In genomic region chr15:60905587-60905986, GRCh38 we compare ENCODE assay signal across 11 cellular contexts.
DNase-seq lines count a peak whose midpoint lies in the region; ATAC-seq and TF ChIP-seq lines count a peak whose summit lies in the region.
"Had no signal": no experiment of that assay in that cellular context is flagged by ENCODE, and none has a peak within 500 bp of the region (broad histone marks: within the 10 kb centered on the region; RNA-seq: fewer than 3 reads in every experiment).

No MANE protein-coding gene starts in this region.

- H3K4me2 ChIP-seq in GM23338: 0 out of 2 replicates have a peak overlapping the region, but pooled peaks have one; percentile 40
- H3K4me2 ChIP-seq: KMS-11 had no signal

- peaks cover 31% of the 10 kb centered on the region for H3K4me1 Mint-ChIP-seq in CD8-positive, alpha-beta T cell (ENCODE audit: low read depth)
- H3K4me1 Mint-ChIP-seq in GM23338: peaks cover 36% of the 10 kb centered on the region
- H3K4me1 Mint-ChIP-seq in activated CD4-positive, alpha-beta T cell treated with anti-CD3 and anti-CD28 coated beads, Interleukin-2, amount 10 ng/mL, durations not matched to agents 24 days and 14 days: peaks cover 34% of the 10 kb centered on the region

- POLR2A ChIA-PET in CD8-positive, alpha-beta T cell (lab: Charles Lee): interaction anchor here (1.3 to 2.8 kb wide), 3 partner anchors 10 to 32 kb away, joined by 3 to 12 read pairs (median 3); no protein-coding TSS in a partner anchor

- no peak overlapping the region for H3K27ac Mint-ChIP-seq in CD8-positive, alpha-beta T cell
- H3K27ac Mint-ChIP-seq in GM23338: no peak overlapping the region
- H3K27ac Mint-ChIP-seq in activated CD4-positive, alpha-beta T cell treated with anti-CD3 and anti-CD28 coated beads, Interleukin-2, amount 10 ng/mL, durations not matched to agents 24 days and 14 days: no peak overlapping the region
- H3K27ac Mint-ChIP-seq: nephron progenitor cell had no signal

- H3K27me3 Mint-ChIP-seq in CD8-positive, alpha-beta T cell (ENCODE audit: low read depth): no peaks in the 10 kb centered on the region
- H3K27me3 Mint-ChIP-seq in GM23338 (ENCODE audit: insufficient read depth, low read depth, poor library complexity): peaks cover 5% of the 10 kb centered on the region
- H3K27me3 Mint-ChIP-seq in activated CD4-positive, alpha-beta T cell treated with anti-CD3 and anti-CD28 coated beads, Interleukin-2, amount 10 ng/mL, durations not matched to agents 24 days and 14 days: peaks cover 19% of the 10 kb centered on the region

- no peak overlapping the region for H2AFZ ChIP-seq in GM23338

- H3K9me3 ChIP-seq in CD8-positive, alpha-beta T cell (ENCODE audit: low read length): no peaks in the 10 kb centered on the region

- H3K36me3 ChIP-seq in CD8-positive, alpha-beta T cell (ENCODE audit: insufficient read depth, low read length): no peaks in the 10 kb centered on the region
- no peaks in the 10 kb centered on the region for H3K36me3 ChIP-seq in GM23338 (ENCODE audit: insufficient read depth)

- no peak overlapping the region for H3K4me3 Mint-ChIP-seq in CD8-positive, alpha-beta T cell
- no peak overlapping the region for H3K4me3 Mint-ChIP-seq in GM23338
- no peak overlapping the region for H3K4me3 Mint-ChIP-seq in activated CD4-positive, alpha-beta T cell treated with anti-CD3 and anti-CD28 coated beads, Interleukin-2, amount 10 ng/mL, durations not matched to agents 24 days and 14 days
- H3K4me3 Mint-ChIP-seq: nephron progenitor cell had no signal

- H3K9me2 ChIP-seq in GM23338 (ENCODE audit: insufficient read depth): no peaks in the 10 kb centered on the region

- no peak overlapping the region for H3K27ac ChIP-seq in CD8-positive, alpha-beta T cell (ENCODE audit: low read depth, low read length)
- H3K27ac ChIP-seq in GM23338 (ENCODE audit: low read depth): no peak overlapping the region
- H3K27ac ChIP-seq: KMS-11 had no signal

- H3K36me3 Mint-ChIP-seq in CD8-positive, alpha-beta T cell: no peaks in the 10 kb centered on the region
- H3K36me3 Mint-ChIP-seq in GM23338 (ENCODE audit: low read depth): no peaks in the 10 kb centered on the region
- H3K36me3 Mint-ChIP-seq in activated CD4-positive, alpha-beta T cell treated with anti-CD3 and anti-CD28 coated beads, Interleukin-2, amount 10 ng/mL, durations not matched to agents 24 days and 14 days (ENCODE audit: low read depth): no peaks in the 10 kb centered on the region

- DNase-seq in CD8-positive, alpha-beta T cell: peak in 6 of 7 experiments; percentile 2 to 55 (median 30)
- peak; percentile 77 for DNase-seq in GM23338 (ENCODE audit: low spot score)
- peak; percentile 69 for DNase-seq in activated CD4-positive, alpha-beta T cell treated with anti-CD3 and anti-CD28 coated beads, Interleukin-2, amount 10 ng/mL, durations not matched to agents 24 days and 14 days
- DNase-seq in iPS-NIHi11 (ENCODE audit: low spot score): peak; percentile 50
- DNase-seq in 8988T: no peak
- DNase-seq in OCI-M1 (lab: John Stamatoyannopoulos, UW): no peak
- no peak for DNase-seq in NCI-H510A treated with DMSO at 0.1 percent for 48 hours (lab: John Stamatoyannopoulos, UW)
- DNase-seq: EL, nephron progenitor cell had no signal

- ATAC-seq in CD8-positive, alpha-beta T cell: peak; percentile 52
- ATAC-seq in GM23338 (peak; percentile 98), GM21390 (IDR thresholded peaks at IDR 0.05; ENCODE audit: unreplicated experiment) (no peak)

- TF ChIP-seq CTCF in CD8-positive, alpha-beta T cell (IDR thresholded peaks at IDR 0.05): no peak
- TF ChIP-seq CTCF in GM23338 (conservative IDR thresholded peaks at IDR 0.05; ENCODE audit: low read depth in 2 of 2): peak; percentile 54 to 78

- peaks cover 32% of the 10 kb centered on the region for H3K4me1 ChIP-seq in CD8-positive, alpha-beta T cell (ENCODE audit: insufficient read depth, low read length)
- peaks cover 23% of the 10 kb centered on the region for H3K4me1 ChIP-seq in GM23338 (ENCODE audit: insufficient read depth)

- no peaks in the 10 kb centered on the region for H3K27me3 ChIP-seq in CD8-positive, alpha-beta T cell (ENCODE audit: insufficient read depth, low read length)
- no peaks in the 10 kb centered on the region for H3K27me3 ChIP-seq in GM23338 (ENCODE audit: insufficient read depth)

- intact Hi-C loops in CD8-positive, alpha-beta T cell (cut with DNase I, micrococcal nuclease): loop anchor here in 1 of 2 experiments (5.0 kb wide), 1 partner anchor 233 kb away; no protein-coding TSS in a partner anchor
- intact Hi-C loops in activated CD4-positive, alpha-beta T cell treated with anti-CD3 and anti-CD28 coated beads, Interleukin-2, amount 10 ng/mL, durations not matched to agents 24 days and 14 days (cut with micrococcal nuclease): no loop called here

- H3K9me3 Mint-ChIP-seq in CD8-positive, alpha-beta T cell: no peaks in the 10 kb centered on the region
- H3K9me3 Mint-ChIP-seq in GM23338: no peaks in the 10 kb centered on the region
- H3K9me3 Mint-ChIP-seq in activated CD4-positive, alpha-beta T cell treated with anti-CD3 and anti-CD28 coated beads, Interleukin-2, amount 10 ng/mL, durations not matched to agents 24 days and 14 days: no peaks in the 10 kb centered on the region
- H3K9me3 Mint-ChIP-seq: nephron progenitor cell had no signal

- H3K79me2 ChIP-seq in GM23338 (replicated peaks; ENCODE audit: insufficient read depth): no peaks in the 10 kb centered on the region

- no peak overlapping the region for H3K4me3 ChIP-seq in CD8-positive, alpha-beta T cell (ENCODE audit: low read depth, low read length)
- no peak overlapping the region for H3K4me3 ChIP-seq in GM23338

- no peaks in the 10 kb centered on the region for H4K20me1 ChIP-seq in GM23338 (replicated peaks; ENCODE audit: insufficient read depth)

- no peaks in the 10 kb centered on the region for H3F3A ChIP-seq in GM23338 (replicated peaks; ENCODE audit: low read depth)

- CTCF ChIA-PET in CD8-positive, alpha-beta T cell (lab: Charles Lee): interaction anchor here (0.7 to 5.5 kb wide), 12 partner anchors 11 to 1523 kb away, joined by 3 to 40 read pairs (median 3); no protein-coding TSS in a partner anchor

TF ChIP-seq in GM23338, 12 proteins besides CTCF, POLR2A, EP300 and RAD21:
- TF ChIP-seq REST (IDR thresholded peaks at IDR 0.05; ENCODE audit: unreplicated experiment): no peak
- TF ChIP-seq ZNF114 (CRISPR knock-in tag; IDR thresholded peaks at IDR 0.05): no peak
- TF ChIP-seq STAT1 (IDR thresholded peaks at IDR 0.05; ENCODE audit: unreplicated experiment): no peak
- no peak for TF ChIP-seq EZH2phosphoT487 (IDR thresholded peaks at IDR 0.05; ENCODE audit: unreplicated experiment)
- TF ChIP-seq POLR2AphosphoS5 (IDR thresholded peaks at IDR 0.05; ENCODE audit: low read depth): no peak

Comparison
In these comparisons a context has a peak if more than half of its experiments do, and no peak if none do; other contexts are left out.
1. DNase-seq: peak in CD8-positive, alpha-beta T cell (6 of 7), GM23338 (single experiment), activated CD4-positive, alpha-beta T cell treated with anti-CD3 and anti-CD28 coated beads, Interleukin-2, amount 10 ng/mL, durations not matched to agents 24 days and 14 days (single experiment) and iPS-NIHi11 (single experiment); none in 8988T (single experiment), OCI-M1 (single experiment) and NCI-H510A treated with DMSO at 0.1 percent for 48 hours (single experiment).